Comparison of ENCODE assay signal across 10 cellular contexts in the genomic region with DNA sequence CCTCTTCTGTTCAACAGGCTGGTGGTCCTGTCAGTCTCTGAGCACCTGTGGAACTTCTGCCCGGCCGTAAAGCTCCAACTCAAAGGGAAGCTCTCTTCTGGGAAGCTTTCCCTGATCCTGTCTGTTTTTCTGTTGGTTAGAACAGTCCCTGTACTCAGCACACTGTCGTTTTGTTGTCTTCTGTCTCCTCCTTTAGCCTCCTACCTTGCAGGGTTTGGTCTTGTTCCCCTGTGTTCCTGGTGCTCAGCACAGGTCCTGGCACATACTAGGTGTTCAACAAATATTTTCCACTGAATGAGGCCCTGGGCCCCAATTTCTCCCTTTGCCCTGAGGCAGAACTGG. TPM values are rescaled to one million over a fixed set of nuclear protein-coding genes. Genes with fewer than 3 reads are reported as not detected.
DNase-seq lines count a peak whose midpoint lies in the region; ATAC-seq and TF ChIP-seq lines count a peak whose summit lies in the region.
"Had no signal": no experiment of that assay in that cellular context is flagged by ENCODE, and none has a peak within 500 bp of the region (broad histone marks: within the 10 kb centered on the region; RNA-seq: fewer than 3 reads in every experiment).

No MANE protein-coding gene starts in this region.

- peaks cover 7% of the 10 kb centered on the region for H3K4me1 Mint-ChIP-seq in central memory CD8-positive, alpha-beta T cell
- H3K4me1 Mint-ChIP-seq in memory B cell = peaks cover 5% of the 10 kb centered on the region

- no peak overlapping the region for H3K27ac Mint-ChIP-seq in central memory CD8-positive, alpha-beta T cell (ENCODE audit: low read depth)
- H3K27ac Mint-ChIP-seq in memory B cell = peak overlapping the region; percentile 63

- H3K4me3 ChIP-seq in cardiac muscle cell (peak overlapping the region; percentile 60), upper lobe of left lung (peak overlapping the region in 3 of 4 donors; percentile 65 to 73 (median 72))
- H3K4me3 ChIP-seq: SJSA1 had no signal

- H3K27me3 Mint-ChIP-seq in central memory CD8-positive, alpha-beta T cell = peaks cover 42% of the 10 kb centered on the region
- H3K27me3 Mint-ChIP-seq in memory B cell = peaks cover 11% of the 10 kb centered on the region

- intact Hi-C loops in left ventricle myocardium superior (cut with micrococcal nuclease) = no loop called here

- H3K9me3 ChIP-seq in cardiac muscle cell (ENCODE audit: low read depth) (no peaks in the 10 kb centered on the region), upper lobe of left lung (no peaks in the 10 kb centered on the region)
- H3K9me3 ChIP-seq: SJSA1 had no signal

- H3K36me3 Mint-ChIP-seq in central memory CD8-positive, alpha-beta T cell (ENCODE audit: insufficient read depth) = no peaks in the 10 kb centered on the region
- peaks cover 7% of the 10 kb centered on the region for H3K36me3 Mint-ChIP-seq in memory B cell

- no peak for TF ChIP-seq CTCF in cardiac muscle cell (IDR thresholded peaks at IDR 0.05; ENCODE audit: low read depth, low read length)
- no peak for TF ChIP-seq CTCF in upper lobe of left lung (IDR thresholded peaks at IDR 0.05)

- TF ChIP-seq POLR2A in upper lobe of left lung (IDR thresholded peaks at IDR 0.05) = no peak

- DNase-seq in cardiac muscle cell (ENCODE audit: low read depth in 1 of 2, low spot score in 1 of 2) (no peak), left ventricle myocardium superior (no peak), memory B cell (ENCODE audit: low spot score in 2 of 2) (no peak), upper lobe of left lung (no peak), iPS-NIHi11 (ENCODE audit: low spot score) (no peak)
- DNase-seq in central memory CD8-positive, alpha-beta T cell (ENCODE audit: low spot score in 2 of 2) = no peak
- DNase-seq in stimulated activated CD4-positive, alpha-beta T cell treated with anti-CD3 and anti-CD28 coated beads, Interleukin-4, amount 100 ng/mL, for 1 hour = no peak
- no peak for DNase-seq in stimulated activated CD4-positive, alpha-beta T cell treated with anti-CD3 and anti-CD28 coated beads, Interleukin-2, amount 100 ng/mL, for 24 hours
- DNase-seq: NCI-H1092 had no signal

- H3K27me3 ChIP-seq in cardiac muscle cell (peaks cover 45% of the 10 kb centered on the region), upper lobe of left lung (peaks cover 0 to 15% (median 10%) of the 10 kb centered on the region in 4 donors)

- TF ChIP-seq EP300 in upper lobe of left lung (IDR thresholded peaks at IDR 0.05) = no peak

- H3K9me3 Mint-ChIP-seq in central memory CD8-positive, alpha-beta T cell = no peaks in the 10 kb centered on the region
- peaks cover 3% of the 10 kb centered on the region for H3K9me3 Mint-ChIP-seq in memory B cell

- WGBS in upper lobe of left lung, 2 donors = 10 to 27% methylated on average over 1 of the region's 3 CpGs

- no peak for ATAC-seq in left ventricle myocardium superior
- ATAC-seq in central memory CD8-positive, alpha-beta T cell (replicated peaks; ENCODE audit: extremely low read depth, poor library complexity, severe bottlenecking) = no peak
- peak; percentile 6 for ATAC-seq in memory B cell (ENCODE audit: low read depth)
- no peak for ATAC-seq in upper lobe of left lung (ENCODE audit: low FRiP score in 2 of 2)

- no peaks in the 10 kb centered on the region for H3K36me3 ChIP-seq in cardiac muscle cell
- H3K36me3 ChIP-seq in upper lobe of left lung = no peaks in the 10 kb centered on the region
- H3K36me3 ChIP-seq: SJSA1 had no signal

- H3K4me3 Mint-ChIP-seq in central memory CD8-positive, alpha-beta T cell = peak overlapping the region; percentile 81
- H3K4me3 Mint-ChIP-seq in memory B cell = peak overlapping the region; percentile 87

- H3K4me1 ChIP-seq in cardiac muscle cell (ENCODE audit: low read depth) = no peaks in the 10 kb centered on the region
- peaks cover 11 to 25% (median 16%) of the 10 kb centered on the region in 4 donors for H3K4me1 ChIP-seq in upper lobe of left lung

- no peak overlapping the region for H3K27ac ChIP-seq in cardiac muscle cell
- peak overlapping the region in 3 of 4 donors; percentile 75 to 77 (median 76) for H3K27ac ChIP-seq in upper lobe of left lung
- H3K27ac ChIP-seq: SJSA1 had no signal

RNA-seq across cellular contexts. Expression of a gene that starts 0.3 kb away (rescaled TPM):
- total RNA-seq in cardiac muscle cell (0.63 and 0.67 TPM in 2 replicates), left ventricle myocardium superior (0.37 TPM), upper lobe of left lung (10 to 100 TPM in 4 of 6 donors, 1 to 10 TPM in 2; 7.7 to 23.3 (median 11.8) TPM)
- polyA plus RNA-seq in cardiac muscle cell = 0.35 and 0.37 TPM in 2 replicates
- total RNA-seq: SJSA1 had no signal

RNA-seq across cellular contexts. Expression of a gene that starts 32.9 kb away (rescaled TPM):
- 61.7 and 63.7 TPM in 2 replicates for total RNA-seq in cardiac muscle cell
- polyA plus RNA-seq in cardiac muscle cell = 42.9 and 55.5 TPM in 2 replicates
- 27.4 TPM for total RNA-seq in left ventricle myocardium superior
- total RNA-seq in upper lobe of left lung = 10 to 100 TPM in 5 of 6 donors, 1 to 10 TPM in 1; 9.1 to 38.0 (median 26.0) TPM

RNA-seq across cellular contexts. Expression of a gene that starts 39.1 kb away (rescaled TPM):
- 73.8 and 99.6 TPM in 2 replicates for total RNA-seq in cardiac muscle cell
- 152 and 192 TPM in 2 replicates for polyA plus RNA-seq in cardiac muscle cell
- total RNA-seq in left ventricle myocardium superior = 73.3 TPM
- total RNA-seq in upper lobe of left lung = 10 to 100 TPM; 41.9 to 81.2 (median 60.2) TPM

RNA-seq across cellular contexts. Expression of a gene that starts 46.8 kb away (rescaled TPM):
- total RNA-seq in cardiac muscle cell (3.3 and 3.9 TPM in 2 replicates), left ventricle myocardium superior (5.3 TPM), upper lobe of left lung (1 to 10 TPM in 4 of 6 donors, under 1 TPM in 1, not detected in 1; 0.89 to 8.8 (median 2.4) TPM)
- 2.1 and 2.4 TPM in 2 replicates for polyA plus RNA-seq in cardiac muscle cell
- total RNA-seq: SJSA1 had no signal

RNA-seq across cellular contexts. Expression of a gene that starts 52.1 kb away (rescaled TPM):
- total RNA-seq in cardiac muscle cell = 8.8 and 9.4 TPM in 2 replicates
- 6.8 and 8.5 TPM in 2 replicates for polyA plus RNA-seq in cardiac muscle cell
- total RNA-seq in left ventricle myocardium superior = 49.6 TPM
- total RNA-seq in upper lobe of left lung = 100 to 1,000 TPM in 1 of 6 donors, 10 to 100 TPM in 5; 10.5 to 124 (median 43.1) TPM
